ENCODE assay signal across 24 cellular contexts in genomic region chr20:2741881-2742280, GRCh38. TPM values are rescaled to one million over a fixed set of nuclear protein-coding genes. Genes with fewer than 3 reads are reported as not detected.
DNase-seq lines count a peak whose midpoint lies in the region; ATAC-seq and TF ChIP-seq lines count a peak whose summit lies in the region.
"Had no signal": no experiment of that assay in that cellular context is flagged by ENCODE, and none has a peak within 500 bp of the region (broad histone marks: within the 10 kb centered on the region; RNA-seq: fewer than 3 reads in every experiment).

No MANE protein-coding gene starts in this region.

- CTCF ChIA-PET in T-cell (lab: Charles Lee) (interaction anchor here (0.5 to 2.8 kb wide), 23 partner anchors 10 to 112 kb away, joined by 3 to 52 read pairs (median 6); partner anchors contain the start of genes EBF4 (in 1 of the 2) and IDH3B (in 1 of the 2)), mammary epithelial cell (lab: Charles Lee; ENCODE audit: low non-redundant PET) (interaction anchor here (0.6 kb wide), 1 partner anchor 870 kb away, joined by 4 read pairs; no protein-coding TSS in a partner anchor)

- H3K27me3 ChIP-seq in mammary epithelial cell (ENCODE audit: insufficient read depth, low read length): peaks cover 2% of the 10 kb centered on the region
- H3K27me3 ChIP-seq: thyroid gland had no signal

- H3K36me3 Mint-ChIP-seq in activated naive CD4-positive, alpha-beta T cell treated with anti-CD3 and anti-CD28 coated beads, Interleukin-2, amount 50 U/mL, for 24 hours: no peaks in the 10 kb centered on the region
- no peaks in the 10 kb centered on the region for H3K36me3 Mint-ChIP-seq in T-cell
- H3K36me3 Mint-ChIP-seq in activated naive CD8-positive, alpha-beta T cell treated with anti-CD3 and anti-CD28 coated beads, Interleukin-2, amount 50 U/mL, for 24 hours (ENCODE audit: low read depth): no peaks in the 10 kb centered on the region
- H3K36me3 Mint-ChIP-seq: stimulated activated naive B cell treated with anti-CD40 and anti-IgM and Interleukin-4, amounts not matched to agents 10 μg/mL and 1 μg/mL and 100 μg/mL, for 72 hours had no signal

- no peak overlapping the region for H3K4me2 ChIP-seq in mammary epithelial cell (ENCODE audit: insufficient read depth, low read depth, low read length)

- H3K27ac ChIP-seq in mammary epithelial cell (ENCODE audit: insufficient read depth, low read depth, low read length): no peak overlapping the region
- H3K27ac ChIP-seq: epithelial cell of prostate, left lung, prostate gland, thyroid gland had no signal

- peaks cover 54% of the 10 kb centered on the region for H3K4me1 Mint-ChIP-seq in activated naive CD4-positive, alpha-beta T cell treated with anti-CD3 and anti-CD28 coated beads, Interleukin-2, amount 50 U/mL, for 24 hours
- peaks cover 51 to 54% (median 52%) of the 10 kb centered on the region in 3 donors for H3K4me1 Mint-ChIP-seq in T-cell
- peaks cover 40% of the 10 kb centered on the region for H3K4me1 Mint-ChIP-seq in activated naive CD8-positive, alpha-beta T cell treated with anti-CD3 and anti-CD28 coated beads, Interleukin-2, amount 50 U/mL, for 24 hours

- peak overlapping the region; percentile 78 for H3K4me3 Mint-ChIP-seq in activated naive CD4-positive, alpha-beta T cell treated with anti-CD3 and anti-CD28 coated beads, Interleukin-2, amount 50 U/mL, for 24 hours
- H3K4me3 Mint-ChIP-seq in T-cell: peak overlapping the region; percentile 52 to 66 (median 52)
- peak overlapping the region; percentile 1 for H3K4me3 Mint-ChIP-seq in activated naive CD8-positive, alpha-beta T cell treated with anti-CD3 and anti-CD28 coated beads, Interleukin-2, amount 50 U/mL, for 24 hours
- H3K4me3 Mint-ChIP-seq: dendritic cell treated with granulocyte-macrophage colony-stimulating factor and Interleukin-4, amounts not matched to agents 40 ng/mL and 50 ng/mL, for 4 days; stimulated activated naive B cell treated with anti-CD40 and anti-IgM and Interleukin-4, amounts not matched to agents 10 μg/mL and 1 μg/mL and 100 μg/mL, for 72 hours had no signal

- no peaks in the 10 kb centered on the region for H3K36me3 ChIP-seq in mammary epithelial cell (ENCODE audit: insufficient read depth, low read length)
- H3K36me3 ChIP-seq: left lung, prostate gland, thyroid gland had no signal

- POLR2A ChIA-PET in T-cell (lab: Charles Lee): interaction anchor here (0.5 to 1.7 kb wide), 6 partner anchors 12 to 419 kb away, joined by 3 to 9 read pairs (median 5); no protein-coding TSS in a partner anchor

- in situ Hi-C loops in mammary epithelial cell (cut with MboI; ENCODE audit: low sequenced_read_pairs in 2 of 2): no loop called here

- TF ChIP-seq CTCF in mammary epithelial cell (conservative IDR thresholded peaks at IDR 0.05 in 1 of 2, IDR thresholded peaks at IDR 0.05 in 1 of 2; ENCODE audit: extremely low read depth in 1 of 2, insufficient read depth in 1 of 2, low read depth in 1 of 2, low read length in 2 of 2): no peak

- H3K4me3 ChIP-seq in mammary epithelial cell (replicated peaks in 1 of 3; ENCODE audit: insufficient read depth in 1 of 3, low read depth in 2 of 3, low read length in 3 of 3): no peak overlapping the region
- H3K4me3 ChIP-seq: left lung, prostate gland, thyroid gland had no signal

- 75% methylated on average over 6 of the region's 7 CpGs for WGBS in mammary epithelial cell (ENCODE audit: low coverage, missing lambda C conversion rate)

- H3K4me1 ChIP-seq in mammary epithelial cell (ENCODE audit: insufficient read depth, low read length): no peaks in the 10 kb centered on the region
- H3K4me1 ChIP-seq: left lung, prostate gland had no signal

- BruUV-seq in mammary epithelial cell (replicated peaks; lab: Mats Ljungman, UMichigan): no TSS peak

- H4K20me1 ChIP-seq in mammary epithelial cell (ENCODE audit: insufficient read depth, low read length): no peaks in the 10 kb centered on the region

- no peak for DNase-seq in activated naive CD4-positive, alpha-beta T cell (lab: John Stamatoyannopoulos, UW)
- DNase-seq in T-cell (peak in 3 of 34 experiments; percentile 17 to 40 (median 28)), mammary epithelial cell (no peak), amygdala (lab: John Stamatoyannopoulos, UW) (no peak), NCI-H2196 (lab: John Stamatoyannopoulos, UW; ENCODE audit: unreplicated experiment) (no peak)
- no peak for DNase-seq in activated naive CD8-positive, alpha-beta T cell treated with anti-CD3 and anti-CD28 coated beads, Interleukin-2, amount 50 U/mL, for 24 hours
- DNase-seq: activated CD4-positive, CD25-positive, alpha-beta regulatory T cell; amniotic stem cell; foreskin fibroblast; H7; left lung; NCI-H1048; NCI-H2029 treated with DMSO at 0.1 percent for 48 hours; NCI-H446 treated with DMSO at 0.1 percent for 48 hours; NK-92 treated with Interleukin-12 subunit alpha and Interleukin-12 subunit beta, amount 100 ng/mL, for 24 hours; stimulated activated CD4-positive, alpha-beta T cell treated with anti-CD3 and anti-CD28 coated beads, Interleukin-1b, Interleukin-23, amount 100 ng/mL, for 48 hours; stimulated activated naive B cell treated with anti-CD40 and anti-IgM and Interleukin-4, amounts not matched to agents 10 μg/mL and 1 μg/mL and 100 μg/mL, for 72 hours; T-helper 9 cell had no signal

- peak overlapping the region; percentile 76 for H3K27ac Mint-ChIP-seq in activated naive CD4-positive, alpha-beta T cell treated with anti-CD3 and anti-CD28 coated beads, Interleukin-2, amount 50 U/mL, for 24 hours
- peak overlapping the region; percentile 95 to 97 for H3K27ac Mint-ChIP-seq in T-cell
- H3K27ac Mint-ChIP-seq in activated naive CD8-positive, alpha-beta T cell treated with anti-CD3 and anti-CD28 coated beads, Interleukin-2, amount 50 U/mL, for 24 hours: peak overlapping the region; percentile 25
- H3K27ac Mint-ChIP-seq: dendritic cell treated with granulocyte-macrophage colony-stimulating factor and Interleukin-4, amounts not matched to agents 40 ng/mL and 50 ng/mL, for 4 days; stimulated activated naive B cell treated with anti-CD40 and anti-IgM and Interleukin-4, amounts not matched to agents 10 μg/mL and 1 μg/mL and 100 μg/mL, for 72 hours had no signal

- H3K9me3 Mint-ChIP-seq in activated naive CD4-positive, alpha-beta T cell treated with anti-CD3 and anti-CD28 coated beads, Interleukin-2, amount 50 U/mL, for 24 hours: no peaks in the 10 kb centered on the region
- H3K9me3 Mint-ChIP-seq in T-cell: no peaks in the 10 kb centered on the region
- no peaks in the 10 kb centered on the region for H3K9me3 Mint-ChIP-seq in activated naive CD8-positive, alpha-beta T cell treated with anti-CD3 and anti-CD28 coated beads, Interleukin-2, amount 50 U/mL, for 24 hours
- H3K9me3 Mint-ChIP-seq: dendritic cell treated with granulocyte-macrophage colony-stimulating factor and Interleukin-4, amounts not matched to agents 40 ng/mL and 50 ng/mL, for 4 days; stimulated activated naive B cell treated with anti-CD40 and anti-IgM and Interleukin-4, amounts not matched to agents 10 μg/mL and 1 μg/mL and 100 μg/mL, for 72 hours had no signal

- dilution Hi-C loops in mammary epithelial cell (cut with HindIII; ENCODE audit: low sequenced_read_pairs): no loop called here

- H2AFZ ChIP-seq in mammary epithelial cell (ENCODE audit: low read depth, low read length): no peak overlapping the region

- intact Hi-C loops in mammary epithelial cell (cut with micrococcal nuclease): no loop called here

- H3K27me3 Mint-ChIP-seq in activated naive CD4-positive, alpha-beta T cell treated with anti-CD3 and anti-CD28 coated beads, Interleukin-2, amount 50 U/mL, for 24 hours: no peaks in the 10 kb centered on the region
- H3K27me3 Mint-ChIP-seq in T-cell: peaks cover 0 to 1% of the 10 kb centered on the region in 2 donors
- peaks cover 2% of the 10 kb centered on the region for H3K27me3 Mint-ChIP-seq in activated naive CD8-positive, alpha-beta T cell treated with anti-CD3 and anti-CD28 coated beads, Interleukin-2, amount 50 U/mL, for 24 hours

- no peak overlapping the region for H3K9ac ChIP-seq in mammary epithelial cell (ENCODE audit: insufficient read depth, low read length)

- no peaks in the 10 kb centered on the region for H3K9me3 ChIP-seq in mammary epithelial cell (replicated peaks; ENCODE audit: insufficient read depth, low read length)
- H3K9me3 ChIP-seq: left lung, prostate gland, thyroid gland had no signal

- ATAC-seq in T-cell (replicated peaks in 1 of 4): peak; percentile 14 to 43 (median 21)
- no peak for ATAC-seq in activated naive CD8-positive, alpha-beta T cell treated with anti-CD3 and anti-CD28 coated beads, Interleukin-2, amount 50 U/mL, for 24 hours
- ATAC-seq: left lung had no signal

- no peaks in the 10 kb centered on the region for H3K79me2 ChIP-seq in mammary epithelial cell (ENCODE audit: insufficient read depth, low read length)

RNA-seq across cellular contexts. Expression of gene EBF4, which starts 49.3 kb away (rescaled TPM):
- total RNA-seq in T-cell (10 to 100 TPM in 1 of 5 donors, 1 to 10 TPM in 4; 4.2 to 10.5 (median 6.8) TPM), mammary epithelial cell (under 1 TPM in 1 of 2 donors, not detected in 1; 0.17 TPM)
- polyA plus RNA-seq in mammary epithelial cell: not detected
- polyA minus RNA-seq in mammary epithelial cell: not detected
- total RNA-seq: HT1080 had no signal

RNA-seq across cellular contexts. Expression of gene CPXM1, which starts 58.5 kb away (rescaled TPM):
- under 1 TPM; 0.20 to 0.90 (median 0.63) TPM for total RNA-seq in T-cell
- under 1 TPM in 1 of 2 donors, not detected in 1; under 0.01 TPM for total RNA-seq in mammary epithelial cell
- not detected for polyA plus RNA-seq in mammary epithelial cell
- polyA minus RNA-seq in mammary epithelial cell: not detected
- total RNA-seq: HT1080 had no signal

Comparison
In these comparisons a context has a peak if more than half of its experiments do, and no peak if none do; other contexts are left out.
1. H3K27ac Mint-ChIP-seq: peak in every context shown above with its lines; median percentile 96 in T-cell; 76 in activated naive CD4-positive, alpha-beta T cell treated with anti-CD3 and anti-CD28 coated beads, Interleukin-2, amount 50 U/mL, for 24 hours; 25 in activated naive CD8-positive, alpha-beta T cell treated with anti-CD3 and anti-CD28 coated beads, Interleukin-2, amount 50 U/mL, for 24 hours.
2. H3K4me3 Mint-ChIP-seq: peak in every context shown above with its lines; median percentile 78 in activated naive CD4-positive, alpha-beta T cell treated with anti-CD3 and anti-CD28 coated beads, Interleukin-2, amount 50 U/mL, for 24 hours; 52 in T-cell; 1 in activated naive CD8-positive, alpha-beta T cell treated with anti-CD3 and anti-CD28 coated beads, Interleukin-2, amount 50 U/mL, for 24 hours.
3. RNA of gene EBF4, which starts 49.3 kb away (total RNA-seq): 4.2 to 10.5 TPM in T-cell; 0.17 TPM in mammary epithelial cell; every median in the first group is over 4 times any median in the second.